In genomic region chr16:67546761-67547422, GRCh38 we compare ENCODE assay signal across 8 cellular contexts. TPM values are rescaled to one million over a fixed set of nuclear protein-coding genes. Genes with fewer than 3 reads are reported as not detected.
DNase-seq lines count a peak whose midpoint lies in the region; ATAC-seq and FAIRE-seq lines count a peak whose summit lies in the region.

No MANE protein-coding gene starts in this region.

- H3K4me3 Mint-ChIP-seq in naive B cell: peak overlapping the region; percentile 76 to 92 (median 86)
- H3K4me3 Mint-ChIP-seq in stimulated activated naive CD8-positive, alpha-beta T cell treated with anti-CD3 and anti-CD28 coated beads, Interleukin-15, amount 100 ng/mL, for 72 hours: peak overlapping the region in 1 of 2 donors; percentile 71

- H3K27ac Mint-ChIP-seq in naive B cell: peak overlapping the region; percentile 97 to 100 (median 98)
- H3K27ac Mint-ChIP-seq in stimulated activated naive CD8-positive, alpha-beta T cell treated with anti-CD3 and anti-CD28 coated beads, Interleukin-15, amount 100 ng/mL, for 72 hours: peak overlapping the region in 1 of 2 donors; percentile 3

- H3K36me3 Mint-ChIP-seq in naive B cell: peaks cover 5 to 19% of the 10 kb centered on the region in 2 donors

- DNase-seq in CD1c-positive myeloid dendritic cell (ENCODE audit: extremely low spot score): peak; percentile 82
- DNase-seq in GM19239 (ENCODE audit: insufficient read length, low spot score): peak; percentile 76
- peak; percentile 44 for DNase-seq in NOMO-1 treated with dmso at 0.1 percent for 144 hours (lab: John Stamatoyannopoulos, UW; ENCODE audit: unreplicated experiment)
- DNase-seq in activated T-cell treated with anti-CD3 and anti-CD28 coated beads, Interleukin-2, amount 50 U/mL, for 1 hour: peak; percentile 79
- DNase-seq in naive B cell: peak; percentile 72
- peak; percentile 63 to 68 for DNase-seq in stimulated activated naive CD8-positive, alpha-beta T cell treated with anti-CD3 and anti-CD28 coated beads, Interleukin-15, amount 100 ng/mL, for 72 hours

- H3K9me3 Mint-ChIP-seq in naive B cell: no peaks in the 10 kb centered on the region
- no peaks in the 10 kb centered on the region for H3K9me3 Mint-ChIP-seq in stimulated activated naive CD8-positive, alpha-beta T cell treated with anti-CD3 and anti-CD28 coated beads, Interleukin-15, amount 100 ng/mL, for 72 hours

- peaks cover 79 to 89% (median 86%) of the 10 kb centered on the region in 3 donors for H3K4me1 Mint-ChIP-seq in naive B cell
- peaks cover 63% of the 10 kb centered on the region for H3K4me1 Mint-ChIP-seq in stimulated activated naive CD8-positive, alpha-beta T cell treated with anti-CD3 and anti-CD28 coated beads, Interleukin-15, amount 100 ng/mL, for 72 hours

- no peaks in the 10 kb centered on the region for H3K27me3 Mint-ChIP-seq in naive B cell
- H3K27me3 Mint-ChIP-seq in stimulated activated naive CD8-positive, alpha-beta T cell treated with anti-CD3 and anti-CD28 coated beads, Interleukin-15, amount 100 ng/mL, for 72 hours: no peaks in the 10 kb centered on the region

- ATAC-seq in esophagus mucosa: peak; percentile 51
- ATAC-seq in naive B cell (ENCODE audit: low read depth in 2 of 2): peak; percentile 25 to 33
- ATAC-seq in stimulated activated naive CD8-positive, alpha-beta T cell treated with anti-CD3 and anti-CD28 coated beads, Interleukin-15, amount 100 ng/mL, for 72 hours: peak; percentile 48
- ATAC-seq in HG03571 (IDR thresholded peaks at IDR 0.05; ENCODE audit: unreplicated experiment): no peak

- peak; percentile 97 for FAIRE-seq in GM19239 (lab: Jason Lieb, UNC)

RNA-seq across cellular contexts. Expression of gene CTCF, which starts 15.4 kb away (rescaled TPM):
- 28.3 TPM for total RNA-seq in esophagus mucosa
- polyA plus RNA-seq in naive B cell (ENCODE audit: low read depth in 6 of 6): 10 to 100 TPM; 40.2 to 93.3 (median 67.8) TPM

RNA-seq across cellular contexts. Expression of gene RIPOR1, which starts 18.3 kb away (rescaled TPM):
- total RNA-seq in esophagus mucosa: 14.3 TPM
- 10 to 100 TPM in 5 of 6 donors, 1 to 10 TPM in 1; 3.4 to 34.5 (median 16.5) TPM for polyA plus RNA-seq in naive B cell (ENCODE audit: low read depth in 6 of 6)
